ENCODE assay signal across 11 cellular contexts in genomic region chr4:99091841-99092240, GRCh38. TPM values are rescaled to one million over a fixed set of nuclear protein-coding genes. Genes with fewer than 3 reads are reported as not detected.
"Had no signal": no experiment of that assay in that cellular context is flagged by ENCODE, and none has a peak within 500 bp of the region (broad histone marks: within the 10 kb centered on the region; RNA-seq: fewer than 3 reads in every experiment).

No MANE protein-coding gene starts in this region.

RNA-seq across cellular contexts. Expression of gene ADH4, which starts 52.3 kb away (rescaled TPM):
- total RNA-seq: activated CD4-positive, alpha-beta T cell treated with anti-CD3 and anti-CD28 coated beads for 36 hours; activated CD8-positive, alpha-beta memory T cell treated with anti-CD3 and anti-CD28 coated beads, Interleukin-2, amount 10 ng/mL, durations not matched to agents 7 days and 5 days; activated CD8-positive, alpha-beta T cell treated with anti-CD3 and anti-CD28 coated beads, Interleukin-2, amount 10 ng/mL, durations not matched to agents 7 days and 5 days; activated T-helper 2 cell treated with anti-CD3 and anti-CD28 coated beads, Interferon-gamma antibody, Interleukin-2, Interleukin-4, amounts not matched to agents 10 μg/mL and 5 μg/mL and 100 μg/mL, durations not matched to agents 14 hours and 24 hours and 36 hours; cardiac muscle cell; frontal cortex; mononuclear cell; myocyte; T-helper 1 cell treated with Interleukin-12 subunit alpha and Interleukin-12 subunit beta and Interleukin-4 antibody, amounts not matched to agents 30 ng/mL and 1 ng/mL, for 36 hours; testis had no signal
- polyA plus RNA-seq: neural cell had no signal
